Comparison of ENCODE assay signal across 1 cellular context in genomic region chr1:6134741-6135510, GRCh38.
TF ChIP-seq lines count a peak whose summit lies in the region.

No MANE protein-coding gene starts in this region.

TF ChIP-seq in K562, 482 proteins besides CTCF, POLR2A, EP300 and RAD21 (continued from another document):
- TF ChIP-seq CUX1 (CRISPR knock-in tag; IDR thresholded peaks at IDR 0.05) (no peak), ZZZ3 (IDR thresholded peaks at IDR 0.05) (no peak), YBX1 (IDR thresholded peaks at IDR 0.05) (no peak), TARDBP (IDR thresholded peaks at IDR 0.05) (no peak), NRF1 (conservative IDR thresholded peaks at IDR 0.05 in 1 of 2, IDR thresholded peaks at IDR 0.05 in 1 of 2) (peak; percentile 57 to 70)
